1 cellular context compared by ENCODE assay signal in the genomic region with DNA sequence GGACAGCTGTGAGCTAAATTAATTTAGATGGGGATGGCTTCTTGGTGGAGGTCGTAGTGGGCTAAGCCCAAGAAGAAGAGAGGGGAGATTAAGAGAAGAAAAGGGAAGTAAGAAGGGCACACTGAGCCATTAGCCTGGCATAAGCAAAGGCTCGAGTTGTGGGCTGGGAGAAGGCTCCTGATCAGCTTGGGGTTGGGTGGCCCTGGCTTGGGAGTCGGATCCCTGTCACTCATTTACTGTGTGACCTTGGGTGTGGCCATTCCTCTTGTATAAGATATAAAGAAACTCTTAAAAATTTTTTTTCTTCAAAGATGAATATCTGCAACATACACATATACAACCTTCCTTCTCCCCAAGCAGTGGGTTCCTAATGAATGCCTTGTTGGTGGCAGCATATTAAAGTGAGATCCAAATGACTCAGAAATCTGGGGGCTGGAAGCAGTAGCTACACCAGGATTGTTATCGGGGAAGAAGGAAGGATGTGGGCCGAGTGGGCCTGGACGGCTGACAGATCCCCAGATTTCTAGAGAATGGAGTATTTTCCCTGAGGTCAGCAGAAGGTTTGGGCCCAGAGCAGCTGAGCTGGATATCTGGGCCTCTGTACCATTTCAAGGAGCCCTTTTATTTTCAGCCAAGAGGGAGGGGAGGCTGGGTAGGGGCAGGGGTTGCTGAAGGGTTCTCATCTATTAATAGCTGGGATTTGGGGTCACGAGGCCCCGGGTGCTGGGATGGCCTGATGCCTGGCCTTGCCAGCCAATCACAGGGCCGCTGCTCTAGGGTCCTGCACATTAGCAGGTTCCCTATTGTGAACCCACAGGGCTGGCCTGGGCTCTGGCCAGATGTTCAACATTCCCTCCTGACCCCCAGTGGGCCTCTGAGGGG.
TF ChIP-seq lines count a peak whose summit lies in the region.

No MANE protein-coding gene starts in this region.

TF ChIP-seq in GM12878, 131 proteins besides CTCF, POLR2A, EP300 and RAD21 (continued from another document):
- TF ChIP-seq MTA3 (IDR thresholded peaks at IDR 0.05; ENCODE audit: borderline replicate concordance, low read length) (no peak), TARDBP (IDR thresholded peaks at IDR 0.05; ENCODE audit: borderline replicate concordance) (no peak), CREB1 (IDR thresholded peaks at IDR 0.05; ENCODE audit: low read depth) (no peak)
- TF ChIP-seq, protein P1, sequence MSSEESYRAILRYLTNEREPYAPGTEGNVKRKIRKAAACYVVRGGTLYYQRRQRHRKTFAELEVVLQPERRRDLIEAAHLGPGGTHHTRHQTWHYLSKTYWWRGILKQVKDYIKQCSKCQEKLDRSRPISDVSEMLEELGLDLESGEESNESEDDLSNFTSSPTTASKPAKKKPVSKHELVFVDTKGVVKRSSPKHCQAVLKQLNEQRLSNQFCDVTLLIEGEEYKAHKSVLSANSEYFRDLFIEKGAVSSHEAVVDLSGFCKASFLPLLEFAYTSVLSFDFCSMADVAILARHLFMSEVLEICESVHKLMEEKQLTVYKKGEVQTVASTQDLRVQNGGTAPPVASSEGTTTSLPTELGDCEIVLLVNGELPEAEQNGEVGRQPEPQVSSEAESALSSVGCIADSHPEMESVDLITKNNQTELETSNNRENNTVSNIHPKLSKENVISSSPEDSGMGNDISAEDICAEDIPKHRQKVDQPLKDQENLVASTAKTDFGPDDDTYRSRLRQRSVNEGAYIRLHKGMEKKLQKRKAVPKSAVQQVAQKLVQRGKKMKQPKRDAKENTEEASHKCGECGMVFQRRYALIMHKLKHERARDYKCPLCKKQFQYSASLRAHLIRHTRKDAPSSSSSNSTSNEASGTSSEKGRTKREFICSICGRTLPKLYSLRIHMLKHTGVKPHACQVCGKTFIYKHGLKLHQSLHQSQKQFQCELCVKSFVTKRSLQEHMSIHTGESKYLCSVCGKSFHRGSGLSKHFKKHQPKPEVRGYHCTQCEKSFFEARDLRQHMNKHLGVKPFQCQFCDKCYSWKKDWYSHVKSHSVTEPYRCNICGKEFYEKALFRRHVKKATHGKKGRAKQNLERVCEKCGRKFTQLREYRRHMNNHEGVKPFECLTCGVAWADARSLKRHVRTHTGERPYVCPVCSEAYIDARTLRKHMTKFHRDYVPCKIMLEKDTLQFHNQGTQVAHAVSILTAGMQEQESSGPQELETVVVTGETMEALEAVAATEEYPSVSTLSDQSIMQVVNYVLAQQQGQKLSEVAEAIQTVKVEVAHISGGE (CRISPR knock-in tag; IDR thresholded peaks at IDR 0.05) = no peak
TF ChIP-seq in GM12878: peak in this region for 0.
